In the genomic region with DNA sequence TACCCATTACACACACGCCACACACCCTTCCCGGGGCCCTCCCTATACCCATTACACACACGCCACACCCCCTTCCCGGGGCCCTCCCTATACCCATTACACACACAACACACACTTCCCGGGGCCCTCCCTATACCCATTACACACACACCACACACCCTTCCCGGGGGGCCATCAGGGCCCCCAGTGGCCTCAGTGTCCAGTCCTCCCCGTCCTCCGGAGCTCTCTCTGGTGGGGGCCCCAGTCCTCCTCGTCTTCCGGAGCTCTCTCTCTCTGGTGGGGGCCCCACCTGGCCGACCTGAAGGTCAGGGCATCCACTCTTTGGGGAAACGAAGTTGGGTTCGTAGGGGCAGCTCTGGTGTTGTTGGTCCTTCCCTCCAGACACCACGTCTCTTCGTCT, we compare ENCODE assay signal across 7 cellular contexts.
A peak's percentile ranks its signal among the peaks of the same experiment; 100 is the strongest.
DNase-seq lines count a peak whose midpoint lies in the region; ATAC-seq, FAIRE-seq and TF ChIP-seq lines count a peak whose summit lies in the region.
"Not testable (repeated sequence)": the region's sequence is repeated elsewhere in the genome, so short reads cannot be mapped to it uniquely, and the experiment has no call there.

No MANE protein-coding gene starts in this region.

- POLR2A ChIA-PET in HEK293 (lab: Yijun Ruan, JAX); activated CD4-positive, alpha-beta memory T cell treated with anti-CD3 and anti-CD28 coated beads for 36 hours (lab: Charles Lee); GM12878 (lab: Charles Lee): not testable (repeated sequence)

- H3K27ac Mint-ChIP-seq in activated CD4-positive, alpha-beta memory T cell treated with anti-CD3 and anti-CD28 coated beads for 36 hours; stimulated activated naive CD8-positive, alpha-beta T cell treated with anti-CD3 and anti-CD28 coated beads, Interleukin-15, amount 100 ng/mL, for 72 hours: not testable (repeated sequence)

- peak overlapping the region in 8 of 11 experiments; percentile 5 to 58 (median 42); a peak in 11 of 22 replicates for H3K9ac ChIP-seq in BLaER1 treated with 17β-estradiol and CSF1 and Interleukin-3, amounts not matched to agents 10 nM and 100 nM
- H3K9ac ChIP-seq in GM12878 (ENCODE audit: control insufficient read depth, insufficient read depth, low read length) = not testable (repeated sequence)

- not testable (repeated sequence) for H3K4me3 Mint-ChIP-seq in activated CD4-positive, alpha-beta memory T cell treated with anti-CD3 and anti-CD28 coated beads for 36 hours; stimulated activated naive CD8-positive, alpha-beta T cell treated with anti-CD3 and anti-CD28 coated beads, Interleukin-15, amount 100 ng/mL, for 72 hours

- not testable (repeated sequence) for H3K36me3 Mint-ChIP-seq in activated CD4-positive, alpha-beta memory T cell treated with anti-CD3 and anti-CD28 coated beads for 36 hours

- H4K20me1 ChIP-seq in BLaER1 treated with 17β-estradiol and CSF1 and Interleukin-3, amounts not matched to agents 10 nM and 100 nM = peaks cover 0 to 10% (median 7%) of the 10 kb centered on the region in 11 experiments; a peak in 12 of 22 replicates
- not testable (repeated sequence) for H4K20me1 ChIP-seq in GM12878 (ENCODE audit: control insufficient read depth, insufficient read depth)

- in situ Hi-C loops in GM12878 (cut with MboI) = not testable (repeated sequence)

- peaks cover 23 to 74% (median 71%) of the 10 kb centered on the region in 10 experiments for H3K4me1 ChIP-seq in BLaER1 treated with 17β-estradiol and CSF1 and Interleukin-3, amounts not matched to agents 10 nM and 100 nM
- H3K4me1 ChIP-seq in HEK293 (ENCODE audit: control insufficient read depth, insufficient read depth, low read length); GM12878 (ENCODE audit: control insufficient read depth, insufficient read depth, low read length): not testable (repeated sequence)

- not testable (repeated sequence) for TF ChIP-seq RAD21 in GM12878 (IDR thresholded peaks at IDR 0.05; ENCODE audit: insufficient read depth, low read depth, low read length)

- intact Hi-C loops in activated CD4-positive, alpha-beta memory T cell treated with anti-CD3 and anti-CD28 coated beads for 36 hours (cut with micrococcal nuclease); GM12878 (cut with micrococcal nuclease; ENCODE audit: unreplicated experiment); Right ventricle myocardium inferior (cut with DNase I); posterior vena cava (cut with DNase I): not testable (repeated sequence)

- not testable (repeated sequence) for BruUV-seq in GM12878 (replicated peaks; lab: Mats Ljungman, UMichigan)

- H3K36me3 ChIP-seq in BLaER1 treated with 17β-estradiol and CSF1 and Interleukin-3, amounts not matched to agents 10 nM and 100 nM; HEK293 (ENCODE audit: control insufficient read depth in 2 of 2, insufficient read depth in 1 of 2, low read length in 2 of 2); GM12878 (ENCODE audit: control insufficient read depth in 2 of 2, insufficient read depth in 2 of 2, low read length in 1 of 2): not testable (repeated sequence)

- not testable (repeated sequence) for ATAC-seq in GM12878, Right ventricle myocardium inferior
- ATAC-seq in stimulated activated naive CD8-positive, alpha-beta T cell treated with anti-CD3 and anti-CD28 coated beads, Interleukin-15, amount 100 ng/mL, for 72 hours = peak; percentile 31

- TF ChIP-seq EP300 in GM12878 (IDR thresholded peaks at IDR 0.05; ENCODE audit: borderline replicate concordance in 1 of 2, control insufficient read depth in 1 of 2, low read depth in 2 of 2, low read length in 2 of 2) = not testable (repeated sequence)

- H3K4me2 ChIP-seq in BLaER1 treated with 17β-estradiol and CSF1 and Interleukin-3, amounts not matched to agents 10 nM and 100 nM = peak overlapping the region; percentile 69 to 87 (median 80)
- H3K4me2 ChIP-seq in GM12878 (ENCODE audit: control insufficient read depth, insufficient read depth) = not testable (repeated sequence)

- not testable (repeated sequence) for H3K4me1 Mint-ChIP-seq in activated CD4-positive, alpha-beta memory T cell treated with anti-CD3 and anti-CD28 coated beads for 36 hours (ENCODE audit: low read depth); stimulated activated naive CD8-positive, alpha-beta T cell treated with anti-CD3 and anti-CD28 coated beads, Interleukin-15, amount 100 ng/mL, for 72 hours

- not testable (repeated sequence) for H3K27me3 Mint-ChIP-seq in activated CD4-positive, alpha-beta memory T cell treated with anti-CD3 and anti-CD28 coated beads for 36 hours; stimulated activated naive CD8-positive, alpha-beta T cell treated with anti-CD3 and anti-CD28 coated beads, Interleukin-15, amount 100 ng/mL, for 72 hours

- H3K9me3 ChIP-seq in BLaER1 treated with 17β-estradiol and CSF1 and Interleukin-3, amounts not matched to agents 10 nM and 100 nM (replicated peaks in 1 of 11); HEK293 (ENCODE audit: control insufficient read depth, insufficient read depth, low read depth, low read length); GM12878 (replicated peaks; ENCODE audit: control insufficient read depth, insufficient read depth, low read length): not testable (repeated sequence)

- DNase-seq in activated CD4-positive, alpha-beta memory T cell treated with anti-CD3 and anti-CD28 coated beads for 36 hours = peak; percentile 22
- not testable (repeated sequence) for DNase-seq in GM12878 (ENCODE audit: low read depth, low spot score); stimulated activated naive CD8-positive, alpha-beta T cell treated with anti-CD3 and anti-CD28 coated beads, Interleukin-15, amount 100 ng/mL, for 72 hours
- DNase-seq in Right ventricle myocardium inferior (ENCODE audit: missing footprints) (peak; percentile 26), posterior vena cava (ENCODE audit: low spot score) (peak; percentile 41)

- H2AFZ ChIP-seq in GM12878 (ENCODE audit: control insufficient read depth, low read depth, low read length) = not testable (repeated sequence)

- RAD21 ChIA-PET in GM12878 (lab: Charles Lee; ENCODE audit: unreplicated experiment) = not testable (repeated sequence)

- SMC1A ChIA-PET in GM12878 (lab: Charles Lee; ENCODE audit: uncharacterized antibody, unreplicated experiment) = not testable (repeated sequence)

- TF ChIP-seq CTCF in HEK293 (tag by site-specific recombination; IDR thresholded peaks at IDR 0.05); GM12878 (IDR thresholded peaks at IDR 0.05 in 2 of 3, conservative IDR thresholded peaks at IDR 0.05 in 1 of 3; ENCODE audit: control insufficient read depth in 2 of 3, extremely low read depth in 1 of 3, insufficient read depth in 1 of 3, low read depth in 3 of 3, low read length in 3 of 3): not testable (repeated sequence)

- H3K79me2 ChIP-seq in GM12878 (ENCODE audit: control insufficient read depth, insufficient read depth, low read length) = not testable (repeated sequence)

- not testable (repeated sequence) for TF ChIP-seq POLR2A in GM12878 (IDR thresholded peaks at IDR 0.05; ENCODE audit: low read depth, low read length)

- FAIRE-seq in GM12878 (lab: Jason Lieb, UNC) = not testable (repeated sequence)

- not testable (repeated sequence) for H3K9me3 Mint-ChIP-seq in activated CD4-positive, alpha-beta memory T cell treated with anti-CD3 and anti-CD28 coated beads for 36 hours; stimulated activated naive CD8-positive, alpha-beta T cell treated with anti-CD3 and anti-CD28 coated beads, Interleukin-15, amount 100 ng/mL, for 72 hours

- peak overlapping the region in 8 of 11 experiments; percentile 1 to 58 (median 52); a peak in 10 of 22 replicates for H3K27ac ChIP-seq in BLaER1 treated with 17β-estradiol and CSF1 and Interleukin-3, amounts not matched to agents 10 nM and 100 nM
- not testable (repeated sequence) for H3K27ac ChIP-seq in HEK293 (ENCODE audit: extremely low read depth, low read depth, low read length); GM12878 (ENCODE audit: control insufficient read depth, insufficient read depth)

- WGBS in GM12878 (ENCODE audit: insufficient coverage, insufficient replicate concordance, low lambda C conversion rate, missing lambda C conversion rate) = 62% methylated on average over 11 of the region's 15 CpGs

- CTCF ChIA-PET in HEK293 (lab: Yijun Ruan, JAX); activated CD4-positive, alpha-beta memory T cell treated with anti-CD3 and anti-CD28 coated beads for 36 hours (lab: Charles Lee); GM12878 (lab: Yijun Ruan, JAX): not testable (repeated sequence)

- H3K4me3 ChIP-seq in BLaER1 treated with 17β-estradiol and CSF1 and Interleukin-3, amounts not matched to agents 10 nM and 100 nM = peak overlapping the region in 6 of 10 experiments; percentile 21 to 42 (median 41); a peak in 8 of 20 replicates
- not testable (repeated sequence) for H3K4me3 ChIP-seq in HEK293 (ENCODE audit: low read depth, low read length); GM12878

- peaks cover 0 to 14% (median 0%) of the 10 kb centered on the region in 11 experiments; a peak in 3 of 22 replicates for H3K27me3 ChIP-seq in BLaER1 treated with 17β-estradiol and CSF1 and Interleukin-3, amounts not matched to agents 10 nM and 100 nM
- not testable (repeated sequence) for H3K27me3 ChIP-seq in GM12878 (replicated peaks in 1 of 2; ENCODE audit: control insufficient read depth in 2 of 2, insufficient read depth in 2 of 2, low read length in 1 of 2)

TF ChIP-seq in HEK293, 187 proteins besides CTCF, POLR2A, EP300 and RAD21:
- TF ChIP-seq GLIS2 (tag by site-specific recombination; IDR thresholded peaks at IDR 0.05) (peak; percentile 34; the same call in 1 of the 2 replicates), KLF1 (tag by site-specific recombination; IDR thresholded peaks at IDR 0.05) (peak; percentile 37; the same call in 1 of the 2 replicates)

TF ChIP-seq in GM12878, 131 proteins besides CTCF, POLR2A, EP300 and RAD21:
- TF ChIP-seq, protein P1, sequence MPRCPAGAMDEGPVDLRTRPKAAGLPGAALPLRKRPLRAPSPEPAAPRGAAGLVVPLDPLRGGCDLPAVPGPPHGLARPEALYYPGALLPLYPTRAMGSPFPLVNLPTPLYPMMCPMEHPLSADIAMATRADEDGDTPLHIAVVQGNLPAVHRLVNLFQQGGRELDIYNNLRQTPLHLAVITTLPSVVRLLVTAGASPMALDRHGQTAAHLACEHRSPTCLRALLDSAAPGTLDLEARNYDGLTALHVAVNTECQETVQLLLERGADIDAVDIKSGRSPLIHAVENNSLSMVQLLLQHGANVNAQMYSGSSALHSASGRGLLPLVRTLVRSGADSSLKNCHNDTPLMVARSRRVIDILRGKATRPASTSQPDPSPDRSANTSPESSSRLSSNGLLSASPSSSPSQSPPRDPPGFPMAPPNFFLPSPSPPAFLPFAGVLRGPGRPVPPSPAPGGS (IDR thresholded peaks at IDR 0.05; ENCODE audit: borderline replicate concordance, insufficient read depth, low read depth, low read length, poor library complexity, severe bottlenecking) = peak; percentile 43
